ENCODE assay signal across 8 cellular contexts in the genomic region with DNA sequence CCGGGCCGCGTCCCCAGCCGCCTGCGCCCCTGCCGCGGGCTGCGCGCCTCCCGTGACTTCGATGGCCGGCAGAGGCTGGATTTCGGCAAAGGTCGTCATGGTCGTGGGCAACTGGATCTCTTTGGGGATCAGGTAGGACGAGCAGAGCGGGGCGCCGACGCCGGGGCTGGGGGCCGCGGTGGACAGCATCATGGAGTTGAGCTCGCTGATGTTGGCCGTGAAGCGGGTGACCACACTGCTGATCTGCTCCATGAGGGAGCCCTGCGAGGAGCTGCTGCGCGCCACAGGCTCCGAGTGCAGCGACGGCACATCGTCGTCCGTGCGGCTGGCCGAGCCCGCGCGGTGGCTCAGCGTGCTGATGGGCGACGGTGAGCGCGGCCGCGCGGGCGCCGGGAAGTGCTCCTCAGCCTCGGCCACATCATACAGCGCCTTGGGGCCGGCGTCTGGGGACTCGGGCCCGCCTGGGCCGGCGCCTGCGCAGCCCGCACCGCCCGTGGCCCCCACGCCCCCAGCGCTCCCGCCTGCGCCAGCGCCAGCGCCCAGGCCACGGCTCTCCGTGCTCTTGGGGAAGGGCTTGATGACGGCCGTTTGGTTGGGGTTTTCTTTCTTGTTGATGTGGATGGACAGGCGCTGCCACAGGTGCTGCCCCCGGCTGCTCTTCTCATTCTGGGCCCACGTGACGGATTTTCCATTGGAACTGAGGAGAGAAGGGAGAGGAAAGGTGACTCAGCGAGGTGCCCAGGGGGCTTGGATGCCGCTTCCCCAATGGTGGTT.
DNase-seq lines count a peak whose midpoint lies in the region; ATAC-seq, FAIRE-seq and TF ChIP-seq lines count a peak whose summit lies in the region.

No MANE protein-coding gene starts in this region.

- H3K4me3 Mint-ChIP-seq in activated T-cell treated with anti-CD3 and anti-CD28 coated beads, Interleukin-2, amount 50 U/mL, for 24 hours = peak overlapping the region; percentile 69

- H3K4me3 ChIP-seq in AG09309 (ENCODE audit: control insufficient read depth, low read depth, low read length) (peak overlapping the region; percentile 35), left ventricle myocardium inferior (peak overlapping the region; percentile 59), skeletal muscle cell (ENCODE audit: low read depth, low read length) (peak overlapping the region; percentile 34)

- intact Hi-C loops in left ventricle myocardium inferior (cut with micrococcal nuclease) = no loop called here

- TF ChIP-seq CTCF in AG09309 (IDR thresholded peaks at IDR 0.05; ENCODE audit: control insufficient read depth, insufficient read depth, low read depth, low read length, missing control alignments) = no peak
- no peak for TF ChIP-seq CTCF in left ventricle myocardium inferior (IDR thresholded peaks at IDR 0.05; ENCODE audit: borderline replicate concordance)

- H3K9me3 Mint-ChIP-seq in activated T-cell treated with anti-CD3 and anti-CD28 coated beads, Interleukin-2, amount 50 U/mL, for 24 hours = no peaks in the 10 kb centered on the region

- no peak for FAIRE-seq in HTR-8/SVneo (lab: Jason Lieb, UNC)

- H3K27ac Mint-ChIP-seq in activated T-cell treated with anti-CD3 and anti-CD28 coated beads, Interleukin-2, amount 50 U/mL, for 24 hours = peak overlapping the region; percentile 24

- no peaks in the 10 kb centered on the region for H3K36me3 ChIP-seq in left ventricle myocardium inferior

- no peak for DNase-seq in AG09309 (ENCODE audit: low read depth)
- peak; percentile 56 for DNase-seq in activated T-cell treated with anti-CD3 and anti-CD28 coated beads, Interleukin-2, amount 50 U/mL, for 24 hours
- DNase-seq in left ventricle myocardium inferior = peak; percentile 18
- no peak for DNase-seq in skeletal muscle cell (ENCODE audit: low read depth)
- DNase-seq in OCI-M2 (lab: John Stamatoyannopoulos, UW; ENCODE audit: unreplicated experiment) = no peak
- no peak for DNase-seq in HTR-8/SVneo (ENCODE audit: insufficient read length, low spot score)

- H3K4me1 ChIP-seq in left ventricle myocardium inferior = peaks cover 6% of the 10 kb centered on the region

- no peaks in the 10 kb centered on the region for H3K36me3 Mint-ChIP-seq in activated T-cell treated with anti-CD3 and anti-CD28 coated beads, Interleukin-2, amount 50 U/mL, for 24 hours (ENCODE audit: low read depth)

- peaks cover 76% of the 10 kb centered on the region for H3K27me3 Mint-ChIP-seq in activated T-cell treated with anti-CD3 and anti-CD28 coated beads, Interleukin-2, amount 50 U/mL, for 24 hours

- H3K9me3 ChIP-seq in left ventricle myocardium inferior (replicated peaks) = no peaks in the 10 kb centered on the region

- peaks cover 64% of the 10 kb centered on the region for H3K27me3 ChIP-seq in left ventricle myocardium inferior (ENCODE audit: low read depth)

- H3K27ac ChIP-seq in left ventricle myocardium inferior (replicated peaks) = no peak overlapping the region

- H3K4me1 Mint-ChIP-seq in activated T-cell treated with anti-CD3 and anti-CD28 coated beads, Interleukin-2, amount 50 U/mL, for 24 hours (ENCODE audit: low read depth) = peaks cover 14% of the 10 kb centered on the region

- ATAC-seq in GM21423 (IDR thresholded peaks at IDR 0.05; ENCODE audit: unreplicated experiment) (peak; percentile 55), GM21723 (IDR thresholded peaks at IDR 0.05; ENCODE audit: unreplicated experiment) (no peak)

Comparison
In these comparisons a context has a peak if more than half of its experiments do, and no peak if none do; other contexts are left out.
1. DNase-seq: peak in activated T-cell treated with anti-CD3 and anti-CD28 coated beads, Interleukin-2, amount 50 U/mL, for 24 hours (single experiment) and left ventricle myocardium inferior (single experiment); none in AG09309 (single experiment), skeletal muscle cell (single experiment), OCI-M2 (single experiment) and HTR-8/SVneo (single experiment).
2. Peak in every context shown above with its lines, with median percentiles within 50 percentile points of each other: H3K4me3 ChIP-seq.